Comparison of ENCODE assay signal across 22 cellular contexts in the genomic region with DNA sequence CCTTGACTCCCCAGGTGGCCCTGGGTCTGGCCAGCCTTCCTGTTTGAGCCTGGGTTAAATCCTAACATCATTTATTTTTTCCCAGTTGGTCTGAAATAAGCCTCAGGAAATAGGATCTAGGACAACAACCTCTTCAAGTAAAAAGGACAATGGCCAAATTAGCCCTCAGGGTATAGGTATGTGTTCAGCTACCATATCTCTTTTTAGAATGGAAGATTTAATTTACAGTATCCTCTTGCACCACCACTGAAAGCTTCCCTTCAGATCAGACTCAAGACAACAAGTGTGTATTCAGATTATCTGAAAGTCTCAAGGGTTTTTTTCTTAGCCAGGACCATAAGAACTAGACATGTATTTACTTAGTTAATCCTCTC.
"Had no signal": no experiment of that assay in that cellular context is flagged by ENCODE, and none has a peak within 500 bp of the region (broad histone marks: within the 10 kb centered on the region; RNA-seq: fewer than 3 reads in every experiment).

No MANE protein-coding gene starts in this region.

- H3K4me1 ChIP-seq: esophagus squamous epithelium, tibial nerve had no signal

- H3K36me3 Mint-ChIP-seq: natural killer cell treated with Interleukin-12 subunit alpha and Interleukin-12 subunit beta and Interleukin-15 and Interleukin-18, amount 100 ng/mL, for 72 hours had no signal

- H3K36me3 ChIP-seq: esophagus squamous epithelium, heart right ventricle, spleen, tibial nerve, WERI-Rb-1 had no signal

- H3K27me3 Mint-ChIP-seq: activated T-helper 17 cell treated with anti-CD3 and anti-CD28 coated beads, Interleukin-2, amount 50 U/mL, for 72 hours; natural killer cell treated with Interleukin-12 subunit alpha and Interleukin-12 subunit beta and Interleukin-15 and Interleukin-18, amount 100 ng/mL, for 72 hours had no signal

- H3K4me3 Mint-ChIP-seq: activated CD4-positive, alpha-beta memory T cell treated with anti-CD3 and anti-CD28 coated beads, Interleukin-2, amount 10 ng/mL, durations not matched to agents 7 days and 5 days; activated CD4-positive, alpha-beta T cell treated with anti-CD3 and anti-CD28 coated beads, Interleukin-2, amount 10 ng/mL, durations not matched to agents 24 days and 14 days; activated T-cell treated with anti-CD3 and anti-CD28 coated beads, Interleukin-2, amount 50 U/mL, for 4 hours; activated T-helper 17 cell treated with anti-CD3 and anti-CD28 coated beads, Interleukin-2, amount 50 U/mL, for 72 hours; natural killer cell treated with Interleukin-12 subunit alpha and Interleukin-12 subunit beta and Interleukin-15 and Interleukin-18, amount 100 ng/mL, for 72 hours had no signal

- H3K27ac Mint-ChIP-seq: activated CD4-positive, alpha-beta memory T cell treated with anti-CD3 and anti-CD28 coated beads, Interleukin-2, amount 10 ng/mL, durations not matched to agents 7 days and 5 days; activated CD4-positive, alpha-beta T cell treated with anti-CD3 and anti-CD28 coated beads, Interleukin-2, amount 10 ng/mL, durations not matched to agents 24 days and 14 days; activated T-helper 17 cell treated with anti-CD3 and anti-CD28 coated beads, Interleukin-2, amount 50 U/mL, for 72 hours; natural killer cell treated with Interleukin-12 subunit alpha and Interleukin-12 subunit beta and Interleukin-15 and Interleukin-18, amount 100 ng/mL, for 72 hours had no signal

- H3K4me3 ChIP-seq: esophagus squamous epithelium, heart right ventricle, spleen, tibial nerve had no signal

- H3K27me3 ChIP-seq: esophagus squamous epithelium, heart right ventricle, spleen, tibial nerve had no signal

- DNase-seq: activated CD4-positive, alpha-beta memory T cell treated with anti-CD3 and anti-CD28 coated beads, Interleukin-2, amount 10 ng/mL, durations not matched to agents 7 days and 5 days; activated CD4-positive, alpha-beta T cell treated with anti-CD3 and anti-CD28 coated beads, Interleukin-2, amount 10 ng/mL, durations not matched to agents 24 days and 14 days; activated CD4-positive, CD25-positive, alpha-beta regulatory T cell treated with anti-CD3 and anti-CD28 coated beads, Interleukin-2, amount 50 U/mL, for 72 hours; activated gamma-delta T cell treated with Interleukin-2 at 50 U/mL for 16 hours; activated naive CD4-positive, alpha-beta T cell treated with anti-CD3 and anti-CD28 coated beads, Interleukin-2, amount 50 U/mL, for 16 hours; activated T-cell treated with anti-CD3 and anti-CD28 coated beads, Interleukin-2, amount 50 U/mL, for 4 hours; amniotic stem cell; central memory CD4-positive, alpha-beta T cell; esophagus squamous epithelium; foreskin melanocyte; heart right ventricle; mesenchymal stem cell; posterior cingulate gyrus; right cardiac atrium; spleen; stimulated activated naive CD4-positive, alpha-beta T cell treated with Interleukin-2 at 50 U/mL for 16 hours; T1000; WERI-Rb-1 had no signal

- H3K9me3 Mint-ChIP-seq: activated T-cell treated with anti-CD3 and anti-CD28 coated beads, Interleukin-2, amount 50 U/mL, for 4 hours; activated T-helper 17 cell treated with anti-CD3 and anti-CD28 coated beads, Interleukin-2, amount 50 U/mL, for 72 hours; natural killer cell treated with Interleukin-12 subunit alpha and Interleukin-12 subunit beta and Interleukin-15 and Interleukin-18, amount 100 ng/mL, for 72 hours had no signal

- H3K27ac ChIP-seq: epithelial cell of prostate, esophagus squamous epithelium, heart right ventricle, spleen, tibial nerve, WERI-Rb-1 had no signal

- ATAC-seq: activated T-cell treated with anti-CD3 and anti-CD28 coated beads, Interleukin-2, amount 50 U/mL, for 4 hours; activated T-helper 17 cell treated with anti-CD3 and anti-CD28 coated beads, Interleukin-2, amount 50 U/mL, for 72 hours; heart right ventricle; natural killer cell treated with Interleukin-12 subunit alpha and Interleukin-12 subunit beta and Interleukin-15 and Interleukin-18, amount 100 ng/mL, for 72 hours; right cardiac atrium had no signal
